In genomic region chr2:182767578-182767977, GRCh38 we compare ENCODE assay signal across 9 cellular contexts. TPM values are rescaled to one million over a fixed set of nuclear protein-coding genes. Genes with fewer than 3 reads are reported as not detected.
A peak's percentile ranks its signal among the peaks of the same experiment; 100 is the strongest.
DNase-seq lines count a peak whose midpoint lies in the region; ATAC-seq and TF ChIP-seq lines count a peak whose summit lies in the region.
"Had no signal": no experiment of that assay in that cellular context is flagged by ENCODE, and none has a peak within 500 bp of the region (broad histone marks: within the 10 kb centered on the region; RNA-seq: fewer than 3 reads in every experiment).

No MANE protein-coding gene starts in this region.

- no peak overlapping the region for H3K4me3 Mint-ChIP-seq in CD8-positive, alpha-beta memory T cell
- no peak overlapping the region for H3K4me3 Mint-ChIP-seq in activated T-cell treated with anti-CD3 and anti-CD28 coated beads, Interleukin-2, amount 50 U/mL, for 4 hours

- H3K4me1 ChIP-seq in CD8-positive, alpha-beta memory T cell (ENCODE audit: insufficient read depth, low read length) = no peaks in the 10 kb centered on the region
- H3K4me1 ChIP-seq: BLaER1 had no signal

- no peak for TF ChIP-seq POLR2A in NB4 (IDR thresholded peaks at IDR 0.05; ENCODE audit: extremely low read depth, insufficient read length)

- CTCF ChIA-PET in CD8-positive, alpha-beta memory T cell (lab: Charles Lee) = interaction anchor here (1.1 to 1.3 kb wide), 2 partner anchors 10 to 15 kb away, joined by 3 read pairs; no protein-coding TSS in a partner anchor

- H3K27me3 Mint-ChIP-seq in CD8-positive, alpha-beta memory T cell = no peaks in the 10 kb centered on the region
- H3K27me3 Mint-ChIP-seq in activated T-cell treated with anti-CD3 and anti-CD28 coated beads, Interleukin-2, amount 50 U/mL, for 4 hours (ENCODE audit: low read depth) = no peaks in the 10 kb centered on the region

- peaks cover 21 to 28% (median 26%) of the 10 kb centered on the region in 5 donors for H3K9me3 Mint-ChIP-seq in CD8-positive, alpha-beta memory T cell
- peaks cover 27% of the 10 kb centered on the region for H3K9me3 Mint-ChIP-seq in activated T-cell treated with anti-CD3 and anti-CD28 coated beads, Interleukin-2, amount 50 U/mL, for 4 hours

- DNase-seq in NCI-H2196 (lab: John Stamatoyannopoulos, UW; ENCODE audit: unreplicated experiment) = peak; percentile 16
- DNase-seq in NCI-H2196 treated with DMSO at 0.1 percent for 48 hours (lab: John Stamatoyannopoulos, UW; ENCODE audit: unreplicated experiment) = no peak
- peak; percentile 17 for DNase-seq in NB4 (ENCODE audit: low read depth)
- peak; percentile 34 for DNase-seq in epithelial cell of esophagus (ENCODE audit: low read depth)
- peak; percentile 9 for DNase-seq in smooth muscle cell of the brain vasculature (ENCODE audit: low read depth, low spot score)
- DNase-seq in CD8-positive, alpha-beta memory T cell = no peak
- DNase-seq in activated T-cell treated with anti-CD3 and anti-CD28 coated beads, Interleukin-2, amount 50 U/mL, for 4 hours = no peak
- no peak for DNase-seq in GM19240 (ENCODE audit: insufficient read length, low spot score)

- no peak overlapping the region for H3K27ac ChIP-seq in CD8-positive, alpha-beta memory T cell (ENCODE audit: low read depth, low read length)
- H3K27ac ChIP-seq: BLaER1 had no signal

- no peaks in the 10 kb centered on the region for H3K27me3 ChIP-seq in CD8-positive, alpha-beta memory T cell (ENCODE audit: insufficient read depth, low read length, poor library complexity, severe bottlenecking)
- H3K27me3 ChIP-seq: BLaER1 had no signal

- no peak for ATAC-seq in activated T-cell treated with anti-CD3 and anti-CD28 coated beads, Interleukin-2, amount 50 U/mL, for 4 hours

- H3K4me1 Mint-ChIP-seq in CD8-positive, alpha-beta memory T cell = peaks cover 0 to 7% (median 4%) of the 10 kb centered on the region in 3 donors
- no peaks in the 10 kb centered on the region for H3K4me1 Mint-ChIP-seq in activated T-cell treated with anti-CD3 and anti-CD28 coated beads, Interleukin-2, amount 50 U/mL, for 4 hours (ENCODE audit: low read depth)

- POLR2A ChIA-PET in CD8-positive, alpha-beta memory T cell (lab: Charles Lee) = no interaction called here

- no peak overlapping the region for H3K27ac Mint-ChIP-seq in CD8-positive, alpha-beta memory T cell

- H3K4me3 ChIP-seq in NB4 (ENCODE audit: low read depth, low read length) (no peak overlapping the region), epithelial cell of esophagus (ENCODE audit: low read length) (no peak overlapping the region)
- no peak overlapping the region for H3K4me3 ChIP-seq in CD8-positive, alpha-beta memory T cell (ENCODE audit: low read length)
- H3K4me3 ChIP-seq: BLaER1 had no signal

- no peaks in the 10 kb centered on the region for H3K9me3 ChIP-seq in CD8-positive, alpha-beta memory T cell (ENCODE audit: low read length)

- TF ChIP-seq CTCF in NB4 (IDR thresholded peaks at IDR 0.05; ENCODE audit: low read depth, low read length) (peak; percentile 37), epithelial cell of esophagus (IDR thresholded peaks at IDR 0.05; ENCODE audit: insufficient read depth, low read depth, low read length, missing control alignments) (peak; percentile 53)

- peaks cover 8% of the 10 kb centered on the region for H3K36me3 ChIP-seq in CD8-positive, alpha-beta memory T cell (ENCODE audit: insufficient read depth, low read length)

- peaks cover 42 to 94% (median 68%) of the 10 kb centered on the region in 3 donors for H3K36me3 Mint-ChIP-seq in CD8-positive, alpha-beta memory T cell
- peaks cover 83% of the 10 kb centered on the region for H3K36me3 Mint-ChIP-seq in activated T-cell treated with anti-CD3 and anti-CD28 coated beads, Interleukin-2, amount 50 U/mL, for 4 hours (ENCODE audit: insufficient read depth)

RNA-seq across cellular contexts. Expression of gene DNAJC10, which starts 51.5 kb away (rescaled TPM):
- 10 to 100 TPM; 76.0 to 78.4 TPM for total RNA-seq in CD8-positive, alpha-beta memory T cell
- 53.2 TPM for polyA plus RNA-seq in CD8-positive, alpha-beta memory T cell
- 10 to 100 TPM; 81.7 to 98.4 (median 89.1) TPM for total RNA-seq in activated T-cell treated with anti-CD3 and anti-CD28 coated beads, Interleukin-2, amount 50 U/mL, for 4 hours

Comparison
In these comparisons a context has a peak if more than half of its experiments do, and no peak if none do; other contexts are left out.
1. DNase-seq: peak in NCI-H2196 (single experiment), NB4 (single experiment), epithelial cell of esophagus (single experiment) and smooth muscle cell of the brain vasculature (single experiment); none in NCI-H2196 treated with DMSO at 0.1 percent for 48 hours (single experiment), CD8-positive, alpha-beta memory T cell (0 of 5), activated T-cell treated with anti-CD3 and anti-CD28 coated beads, Interleukin-2, amount 50 U/mL, for 4 hours (single experiment) and GM19240 (single experiment).